32 cellular contexts compared by ENCODE assay signal in the genomic region with DNA sequence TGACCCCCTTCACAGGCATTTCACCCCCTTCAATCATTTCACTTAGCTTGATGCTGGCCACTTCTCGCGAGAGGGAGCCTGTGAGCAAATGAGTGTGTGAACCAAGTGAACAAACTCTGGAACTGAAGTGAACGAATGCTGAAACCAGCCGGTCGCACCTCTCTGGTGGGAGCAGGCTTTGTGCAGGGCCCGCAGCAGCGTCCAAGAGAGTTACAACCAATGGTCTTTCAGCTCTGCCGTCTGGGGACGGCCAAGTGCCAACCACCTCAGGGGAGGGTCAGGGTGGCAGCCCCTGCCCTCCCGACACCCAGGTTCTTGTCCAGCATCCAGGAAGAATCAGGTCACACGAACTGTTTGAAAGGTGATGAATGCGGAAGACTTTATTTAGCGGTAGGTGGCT.
"Had no signal": no experiment of that assay in that cellular context is flagged by ENCODE, and none has a peak within 500 bp of the region (broad histone marks: within the 10 kb centered on the region; RNA-seq: fewer than 3 reads in every experiment).

No MANE protein-coding gene starts in this region.

- H3K36me3 Mint-ChIP-seq: activated naive CD8-positive, alpha-beta T cell had no signal

- H3K36me3 ChIP-seq: brain microvascular endothelial cell, esophagus muscularis mucosa, gastrocnemius medialis, heart left ventricle, WERI-Rb-1 had no signal

- H3K27ac ChIP-seq: brain microvascular endothelial cell, coronary artery, dorsolateral prefrontal cortex, esophagus muscularis mucosa, foreskin keratinocyte, gastrocnemius medialis, heart left ventricle, WERI-Rb-1 had no signal

- H3K27me3 ChIP-seq: brain microvascular endothelial cell, dorsolateral prefrontal cortex, esophagus muscularis mucosa, foreskin keratinocyte, gastrocnemius medialis, heart left ventricle had no signal

- ATAC-seq: activated CD4-positive, CD25-positive, alpha-beta regulatory T cell treated with anti-CD3 and anti-CD28 coated beads, Interleukin-2, amount 50 U/mL, for 24 hours; activated CD8-positive, alpha-beta T cell treated with anti-CD3 and anti-CD28 coated beads for 36 hours; activated T-cell treated with anti-CD3 and anti-CD28 coated beads, Interleukin-2, amount 50 U/mL, for 4 hours; activated T-helper 17 cell treated with anti-CD3 and anti-CD28 coated beads, Interleukin-2, amount 50 U/mL, for 72 hours; foreskin keratinocyte; gastrocnemius medialis; heart left ventricle had no signal

- H3K27ac Mint-ChIP-seq: activated B cell treated with CpG ODN at 0.5 μM for 24 hours; activated CD8-positive, alpha-beta T cell treated with anti-CD3 and anti-CD28 coated beads for 36 hours; activated naive CD8-positive, alpha-beta T cell; activated T-helper 17 cell treated with anti-CD3 and anti-CD28 coated beads, Interleukin-2, amount 50 U/mL, for 72 hours; dendritic cell treated with granulocyte-macrophage colony-stimulating factor and Interleukin-4, amounts not matched to agents 40 ng/mL and 50 ng/mL, for 4 days; T-helper 1 cell treated with Interleukin-12 subunit alpha and Interleukin-12 subunit beta and Interleukin-4 antibody, amounts not matched to agents 30 μg/mL and 1 μg/mL, for 36 hours; T-helper 2 cell treated with Interferon-gamma antibody and Interleukin-4, amounts not matched to agents 5 μg/mL and 100 μg/mL, for 36 hours had no signal

- H3K4me3 ChIP-seq: coronary artery, dorsolateral prefrontal cortex, esophagus muscularis mucosa, gastrocnemius medialis, heart left ventricle had no signal

- H3K9me3 ChIP-seq: esophagus muscularis mucosa, gastrocnemius medialis, heart left ventricle had no signal

- H3K4me1 ChIP-seq: esophagus muscularis mucosa, foreskin keratinocyte, gastrocnemius medialis, heart left ventricle had no signal

- H3K27me3 Mint-ChIP-seq: activated B cell treated with CpG ODN at 0.5 μM for 24 hours; activated CD8-positive, alpha-beta T cell treated with anti-CD3 and anti-CD28 coated beads for 36 hours; activated naive CD8-positive, alpha-beta T cell; activated T-helper 17 cell treated with anti-CD3 and anti-CD28 coated beads, Interleukin-2, amount 50 U/mL, for 72 hours; central memory CD8-positive, alpha-beta T cell; dendritic cell treated with granulocyte-macrophage colony-stimulating factor and Interleukin-4, amounts not matched to agents 40 ng/mL and 50 ng/mL, for 4 days had no signal

- DNase-seq: activated B cell treated with CpG ODN at 0.5 μM for 24 hours; activated CD4-positive, alpha-beta T cell treated with anti-CD3 and anti-CD28 coated beads for 48 hours; activated CD4-positive, alpha-beta T cell treated with anti-CD3 and anti-CD28 coated beads, Interleukin-2, amount 50 U/mL, for 1 hour; activated CD4-positive, alpha-beta T cell treated with anti-CD3 and anti-CD28 coated beads, Interleukin-2, amount 50 U/mL, for 48 hours; activated CD8-positive, alpha-beta memory T cell treated with anti-CD3 and anti-CD28 coated beads for 24 hours; activated CD8-positive, alpha-beta T cell treated with anti-CD3 and anti-CD28 coated beads for 36 hours; activated effector memory CD4-positive, alpha-beta T cell treated with Interleukin-2 at 50 U/mL for 16 hours; activated gamma-delta T cell treated with Interleukin-2 at 50 U/mL for 16 hours; activated naive CD4-positive, alpha-beta T cell treated with anti-CD3 and anti-CD28 coated beads, Interleukin-2, amount 50 U/mL, for 16 hours; activated naive CD4-positive, alpha-beta T cell treated with Interleukin-2 at 50 U/mL for 16 hours; activated T-cell treated with anti-CD3 and anti-CD28 coated beads, Interleukin-2, amount 50 U/mL, for 4 hours; amniotic stem cell; anterior cingulate cortex; brain microvascular endothelial cell; dorsolateral prefrontal cortex; effector memory CD4-positive, alpha-beta T cell; erythroblast; foreskin keratinocyte; gastrocnemius medialis; glutamatergic neuron; heart left ventricle; T1000; WERI-Rb-1 had no signal

- H3K4me3 Mint-ChIP-seq: activated B cell treated with CpG ODN at 0.5 μM for 24 hours; activated CD8-positive, alpha-beta T cell treated with anti-CD3 and anti-CD28 coated beads for 36 hours; activated naive CD8-positive, alpha-beta T cell; activated T-cell treated with anti-CD3 and anti-CD28 coated beads, Interleukin-2, amount 50 U/mL, for 4 hours; activated T-helper 17 cell treated with anti-CD3 and anti-CD28 coated beads, Interleukin-2, amount 50 U/mL, for 72 hours; central memory CD8-positive, alpha-beta T cell; dendritic cell treated with granulocyte-macrophage colony-stimulating factor and Interleukin-4, amounts not matched to agents 40 ng/mL and 50 ng/mL, for 4 days; T-helper 1 cell treated with Interleukin-12 subunit alpha and Interleukin-12 subunit beta and Interleukin-4 antibody, amounts not matched to agents 30 μg/mL and 1 μg/mL, for 36 hours; T-helper 2 cell treated with Interferon-gamma antibody and Interleukin-4, amounts not matched to agents 5 μg/mL and 100 μg/mL, for 36 hours had no signal

- H3K4me1 Mint-ChIP-seq: activated B cell treated with CpG ODN at 0.5 μM for 24 hours; activated T-helper 17 cell treated with anti-CD3 and anti-CD28 coated beads, Interleukin-2, amount 50 U/mL, for 72 hours; central memory CD8-positive, alpha-beta T cell had no signal

- H3K9me3 Mint-ChIP-seq: T-helper 1 cell treated with Interleukin-12 subunit alpha and Interleukin-12 subunit beta and Interleukin-4 antibody, amounts not matched to agents 30 μg/mL and 1 μg/mL, for 36 hours had no signal
